ENCODE assay signal across 18 cellular contexts in the genomic region with DNA sequence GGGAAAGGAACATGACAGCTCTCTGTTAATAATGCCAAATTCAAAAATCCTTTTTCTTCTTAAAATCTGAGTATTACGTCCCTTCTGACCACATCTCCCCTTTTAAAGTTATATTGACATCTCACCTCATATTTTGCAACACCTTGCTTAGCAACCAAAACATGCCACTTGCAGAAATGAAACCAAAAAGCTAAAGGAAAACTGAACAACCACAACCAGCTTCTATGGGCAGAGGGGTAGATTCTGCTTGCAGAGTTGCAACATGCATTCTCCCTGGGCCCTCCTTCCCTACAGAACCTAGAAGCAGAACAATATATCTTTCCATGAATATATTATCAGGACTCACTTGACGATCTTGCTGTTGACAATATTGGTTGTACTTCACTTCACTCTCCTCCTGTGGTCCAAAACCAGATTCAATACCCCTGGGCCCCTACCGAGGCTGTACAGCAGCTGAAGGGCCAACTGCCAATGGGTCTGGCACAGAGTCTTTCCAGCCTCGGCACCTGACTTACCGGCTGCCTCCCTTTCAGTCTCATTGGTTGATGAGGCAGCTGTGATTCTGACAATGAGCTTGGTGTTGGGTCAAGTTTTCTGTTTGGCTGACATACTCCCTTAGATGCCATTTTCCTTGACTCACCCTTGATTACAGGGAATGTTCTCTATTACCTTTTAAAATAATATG.
DNase-seq lines count a peak whose midpoint lies in the region; ATAC-seq and TF ChIP-seq lines count a peak whose summit lies in the region.
"Had no signal": no experiment of that assay in that cellular context is flagged by ENCODE, and none has a peak within 500 bp of the region (broad histone marks: within the 10 kb centered on the region; RNA-seq: fewer than 3 reads in every experiment).

No MANE protein-coding gene starts in this region.

- H3F3A ChIP-seq in SK-N-SH (replicated peaks; ENCODE audit: insufficient read depth), result peaks cover 16% of the 10 kb centered on the region

- H3K27ac ChIP-seq in upper lobe of right lung (no peak overlapping the region), SK-N-SH (ENCODE audit: low read depth in 2 of 2, low read length in 1 of 2) (no peak overlapping the region)
- H3K27ac ChIP-seq: body of pancreas, dorsolateral prefrontal cortex, prostate gland had no signal

- POLR2A ChIA-PET in SK-N-SH (lab: Yijun Ruan, JAX), result no interaction called here

- no peak for TF ChIP-seq CTCF in fibroblast of villous mesenchyme (IDR thresholded peaks at IDR 0.05; ENCODE audit: insufficient read depth, low read depth, low read length)
- TF ChIP-seq CTCF in upper lobe of right lung (IDR thresholded peaks at IDR 0.05), result no peak
- no peak for TF ChIP-seq CTCF in SK-N-SH (IDR thresholded peaks at IDR 0.05)

- no peak for ATAC-seq in stimulated activated naive CD8-positive, alpha-beta T cell treated with anti-CD3 and anti-CD28 coated beads, Interleukin-15, Interleukin-2, amounts not matched to agents 100 U/mL and 50 U/mL, for 24 hours
- ATAC-seq in upper lobe of right lung, result peak; percentile 83
- ATAC-seq: body of pancreas, HepG2 had no signal

- H3K36me3 Mint-ChIP-seq in stimulated activated naive CD8-positive, alpha-beta T cell treated with anti-CD3 and anti-CD28 coated beads, Interleukin-15, Interleukin-2, amounts not matched to agents 100 ng/mL and 50 ng/mL, for 24 hours (ENCODE audit: low read depth), result no peaks in the 10 kb centered on the region
- H3K36me3 Mint-ChIP-seq: CD8-positive, alpha-beta memory T cell; naive B cell had no signal

- no peak overlapping the region for H3K4me3 ChIP-seq in fibroblast of villous mesenchyme (ENCODE audit: low read depth, low read length)
- H3K4me3 ChIP-seq in upper lobe of right lung, result no peak overlapping the region
- no peak overlapping the region for H3K4me3 ChIP-seq in SK-N-SH (ENCODE audit: low read depth in 2 of 2, low read length in 1 of 2)
- H3K4me3 ChIP-seq: body of pancreas, prostate gland had no signal

- TF ChIP-seq EP300 in SK-N-SH (IDR thresholded peaks at IDR 0.05; ENCODE audit: borderline replicate concordance in 1 of 2, low read depth in 1 of 2, low read length in 1 of 2), result no peak

- H3K4me3 Mint-ChIP-seq in stimulated activated naive CD8-positive, alpha-beta T cell treated with anti-CD3 and anti-CD28 coated beads, Interleukin-15, Interleukin-2, amounts not matched to agents 100 ng/mL and 50 ng/mL, for 24 hours, result no peak overlapping the region
- H3K4me3 Mint-ChIP-seq: H9 had no signal

- no peaks in the 10 kb centered on the region for H3K36me3 ChIP-seq in upper lobe of right lung
- no peaks in the 10 kb centered on the region for H3K36me3 ChIP-seq in SK-N-SH (replicated peaks in 1 of 2; ENCODE audit: control insufficient read depth in 1 of 2, insufficient read depth in 2 of 2, low read length in 1 of 2)
- H3K36me3 ChIP-seq: prostate gland had no signal

- H3K9me3 ChIP-seq in upper lobe of right lung (no peaks in the 10 kb centered on the region), SK-N-SH (no peaks in the 10 kb centered on the region)
- H3K9me3 ChIP-seq: body of pancreas, prostate gland had no signal

- no peak for TF ChIP-seq RAD21 in SK-N-SH (IDR thresholded peaks at IDR 0.05; ENCODE audit: low read length)

- H4K20me1 ChIP-seq in SK-N-SH (ENCODE audit: insufficient read depth), result no peaks in the 10 kb centered on the region

- H3K4me1 ChIP-seq in upper lobe of right lung, result no peaks in the 10 kb centered on the region
- peaks cover 0 to 13% of the 10 kb centered on the region in 2 experiments; a peak in 2 of 4 replicates for H3K4me1 ChIP-seq in SK-N-SH (ENCODE audit: control insufficient read depth in 1 of 2, insufficient read depth in 2 of 2, low read depth in 1 of 2, low read length in 1 of 2)
- H3K4me1 ChIP-seq: body of pancreas, prostate gland had no signal

- DNase-seq in stimulated activated naive CD8-positive, alpha-beta T cell treated with anti-CD3 and anti-CD28 coated beads, Interleukin-15, Interleukin-2, amounts not matched to agents 100 U/mL and 50 U/mL, for 24 hours, result no peak
- DNase-seq in NOMO-1 treated with dmso at 0.1 percent for 144 hours (lab: John Stamatoyannopoulos, UW; ENCODE audit: unreplicated experiment) (peak; percentile 62), fibroblast of villous mesenchyme (ENCODE audit: low read depth) (peak; percentile 21), upper lobe of right lung (no peak), activated T-cell treated with anti-CD3 and anti-CD28 coated beads for 4 hours (no peak), SK-N-SH (no peak)
- DNase-seq in stimulated activated CD8-positive, alpha-beta memory T cell treated with anti-CD3 and anti-CD28 coated beads, Interleukin-4, amount 100 ng/mL, for 48 hours, result no peak
- DNase-seq: activated CD4-positive, CD25-positive, alpha-beta regulatory T cell; activated effector memory CD4-positive, alpha-beta T cell treated with anti-CD3 and anti-CD28 coated beads, Interleukin-2, amount 50 U/mL, for 16 hours; body of pancreas; H9; naive B cell; NCI-H1436 had no signal

- no peaks in the 10 kb centered on the region for H3K9me2 ChIP-seq in SK-N-SH

- no peaks in the 10 kb centered on the region for H3K9me3 Mint-ChIP-seq in stimulated activated naive CD8-positive, alpha-beta T cell treated with anti-CD3 and anti-CD28 coated beads, Interleukin-15, Interleukin-2, amounts not matched to agents 100 ng/mL and 50 ng/mL, for 24 hours
- H3K9me3 Mint-ChIP-seq: CD8-positive, alpha-beta memory T cell; naive B cell had no signal

- no peaks in the 10 kb centered on the region for H3K79me2 ChIP-seq in SK-N-SH (ENCODE audit: insufficient read depth)

- no peak overlapping the region for H2AFZ ChIP-seq in SK-N-SH (ENCODE audit: low read depth)

- H3K27me3 ChIP-seq in upper lobe of right lung, result no peaks in the 10 kb centered on the region
- no peaks in the 10 kb centered on the region for H3K27me3 ChIP-seq in SK-N-SH (ENCODE audit: insufficient read depth)
- H3K27me3 ChIP-seq: body of pancreas, dorsolateral prefrontal cortex had no signal

- peaks cover 23% of the 10 kb centered on the region for H3K4me1 Mint-ChIP-seq in stimulated activated naive CD8-positive, alpha-beta T cell treated with anti-CD3 and anti-CD28 coated beads, Interleukin-15, Interleukin-2, amounts not matched to agents 100 ng/mL and 50 ng/mL, for 24 hours (ENCODE audit: low read depth)
- H3K4me1 Mint-ChIP-seq: naive B cell had no signal

- no peak overlapping the region for H3K4me2 ChIP-seq in SK-N-SH

- CTCF ChIA-PET in SK-N-SH (lab: Yijun Ruan, JAX), result interaction anchor here (0.6 kb wide), 1 partner anchor 617 kb away, joined by 3 read pairs; no protein-coding TSS in a partner anchor

- intact Hi-C loops in upper lobe of right lung (cut with DNase I), result no loop called here

- H3K27ac Mint-ChIP-seq in stimulated activated naive CD8-positive, alpha-beta T cell treated with anti-CD3 and anti-CD28 coated beads, Interleukin-15, Interleukin-2, amounts not matched to agents 100 ng/mL and 50 ng/mL, for 24 hours, result peak overlapping the region; percentile 7
- H3K27ac Mint-ChIP-seq: H9, naive B cell had no signal

- H3K27me3 Mint-ChIP-seq in stimulated activated naive CD8-positive, alpha-beta T cell treated with anti-CD3 and anti-CD28 coated beads, Interleukin-15, Interleukin-2, amounts not matched to agents 100 ng/mL and 50 ng/mL, for 24 hours, result peaks cover 3% of the 10 kb centered on the region
- H3K27me3 Mint-ChIP-seq: CD8-positive, alpha-beta memory T cell had no signal

- WGBS in SK-N-SH (ENCODE audit: low lambda C conversion rate), result 90% methylated on average over 5 of the region's 5 CpGs

- H3K9ac ChIP-seq in SK-N-SH, result no peak overlapping the region

TF ChIP-seq in SK-N-SH, 30 proteins besides CTCF, POLR2A, EP300 and RAD21 (continues in another document):
- TF ChIP-seq, protein P1, sequence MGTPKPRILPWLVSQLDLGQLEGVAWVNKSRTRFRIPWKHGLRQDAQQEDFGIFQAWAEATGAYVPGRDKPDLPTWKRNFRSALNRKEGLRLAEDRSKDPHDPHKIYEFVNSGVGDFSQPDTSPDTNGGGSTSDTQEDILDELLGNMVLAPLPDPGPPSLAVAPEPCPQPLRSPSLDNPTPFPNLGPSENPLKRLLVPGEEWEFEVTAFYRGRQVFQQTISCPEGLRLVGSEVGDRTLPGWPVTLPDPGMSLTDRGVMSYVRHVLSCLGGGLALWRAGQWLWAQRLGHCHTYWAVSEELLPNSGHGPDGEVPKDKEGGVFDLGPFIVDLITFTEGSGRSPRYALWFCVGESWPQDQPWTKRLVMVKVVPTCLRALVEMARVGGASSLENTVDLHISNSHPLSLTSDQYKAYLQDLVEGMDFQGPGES (IDR thresholded peaks at IDR 0.05; ENCODE audit: low read depth, low read length), result no peak
- TF ChIP-seq ELF1 (IDR thresholded peaks at IDR 0.05), result no peak
- TF ChIP-seq, protein P2, sequence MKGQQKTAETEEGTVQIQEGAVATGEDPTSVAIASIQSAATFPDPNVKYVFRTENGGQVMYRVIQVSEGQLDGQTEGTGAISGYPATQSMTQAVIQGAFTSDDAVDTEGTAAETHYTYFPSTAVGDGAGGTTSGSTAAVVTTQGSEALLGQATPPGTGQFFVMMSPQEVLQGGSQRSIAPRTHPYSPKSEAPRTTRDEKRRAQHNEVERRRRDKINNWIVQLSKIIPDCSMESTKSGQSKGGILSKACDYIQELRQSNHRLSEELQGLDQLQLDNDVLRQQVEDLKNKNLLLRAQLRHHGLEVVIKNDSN (IDR thresholded peaks at IDR 0.05; ENCODE audit: borderline replicate concordance, low read depth), result no peak
- TF ChIP-seq SMC3 (IDR thresholded peaks at IDR 0.05; ENCODE audit: low read depth, low read length), result no peak
- no peak for TF ChIP-seq MXI1 (IDR thresholded peaks at IDR 0.05; ENCODE audit: low read depth, low read length)
- no peak for TF ChIP-seq RFX5 (IDR thresholded peaks at IDR 0.05; ENCODE audit: low read length)
- TF ChIP-seq, protein P3, sequence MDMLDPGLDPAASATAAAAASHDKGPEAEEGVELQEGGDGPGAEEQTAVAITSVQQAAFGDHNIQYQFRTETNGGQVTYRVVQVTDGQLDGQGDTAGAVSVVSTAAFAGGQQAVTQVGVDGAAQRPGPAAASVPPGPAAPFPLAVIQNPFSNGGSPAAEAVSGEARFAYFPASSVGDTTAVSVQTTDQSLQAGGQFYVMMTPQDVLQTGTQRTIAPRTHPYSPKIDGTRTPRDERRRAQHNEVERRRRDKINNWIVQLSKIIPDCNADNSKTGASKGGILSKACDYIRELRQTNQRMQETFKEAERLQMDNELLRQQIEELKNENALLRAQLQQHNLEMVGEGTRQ (IDR thresholded peaks at IDR 0.05; ENCODE audit: borderline replicate concordance, low read depth, low read length), result no peak

Comparison
In these comparisons a context has a peak if more than half of its experiments do, and no peak if none do; other contexts are left out.
1. DNase-seq: peak in NOMO-1 treated with dmso at 0.1 percent for 144 hours (single experiment) and fibroblast of villous mesenchyme (single experiment); none in stimulated activated naive CD8-positive, alpha-beta T cell treated with anti-CD3 and anti-CD28 coated beads, Interleukin-15, Interleukin-2, amounts not matched to agents 100 U/mL and 50 U/mL, for 24 hours (single experiment), upper lobe of right lung (single experiment), activated T-cell treated with anti-CD3 and anti-CD28 coated beads for 4 hours (single experiment), SK-N-SH (single experiment) and stimulated activated CD8-positive, alpha-beta memory T cell treated with anti-CD3 and anti-CD28 coated beads, Interleukin-4, amount 100 ng/mL, for 48 hours (single experiment).